8 cellular contexts compared by ENCODE assay signal in genomic region chr4:1247811-1248261, GRCh38. TPM values are rescaled to one million over a fixed set of nuclear protein-coding genes. Genes with fewer than 3 reads are reported as not detected.
A peak's percentile ranks its signal among the peaks of the same experiment; 100 is the strongest.
DNase-seq lines count a peak whose midpoint lies in the region; ATAC-seq and TF ChIP-seq lines count a peak whose summit lies in the region.

No MANE protein-coding gene starts in this region.

- peaks cover 72% of the 10 kb centered on the region for H3K79me2 ChIP-seq in GM23248 (ENCODE audit: insufficient read depth)

- no peak for TF ChIP-seq POLR2A in esophagus muscularis mucosa (IDR thresholded peaks at IDR 0.05; ENCODE audit: low read depth)

- CTCF ChIA-PET in CD8-positive, alpha-beta T cell (lab: Charles Lee): interaction anchor here (0.9 to 5.2 kb wide), 3 partner anchors 10 to 80 kb away, joined by 3 to 30 read pairs (median 7); no protein-coding TSS in a partner anchor

- peak overlapping the region; percentile 87 for H3K27ac Mint-ChIP-seq in CD8-positive, alpha-beta T cell
- H3K27ac Mint-ChIP-seq in osteocyte (ENCODE audit: unreplicated experiment): no peak overlapping the region

- DNase-seq in CD8-positive, alpha-beta T cell: peak in 1 of 7 experiments; percentile 58
- DNase-seq in GM23248 (no peak), SJCRH30 (no peak), esophagus muscularis mucosa (ENCODE audit: extremely low spot score) (no peak), osteocyte (ENCODE audit: extremely low spot score, unreplicated experiment) (peak; percentile 87), NCI-H345 treated with DMSO at 0.1 percent for 48 hours (lab: John Stamatoyannopoulos, UW; ENCODE audit: unreplicated experiment) (no peak), putamen (ENCODE audit: low spot score) (no peak), NCI-H2029 (lab: John Stamatoyannopoulos, UW) (no peak)

- peak overlapping the region; percentile 83 for H3K4me3 Mint-ChIP-seq in CD8-positive, alpha-beta T cell
- H3K4me3 Mint-ChIP-seq in osteocyte (ENCODE audit: unreplicated experiment): peak overlapping the region; percentile 77

- no peaks in the 10 kb centered on the region for H3K36me3 ChIP-seq in CD8-positive, alpha-beta T cell (ENCODE audit: insufficient read depth, low read length)
- H3K36me3 ChIP-seq in GM23248 (ENCODE audit: low read depth): no peaks in the 10 kb centered on the region
- peaks cover 4% of the 10 kb centered on the region; the same call in 1 of the 2 replicates for H3K36me3 ChIP-seq in SJCRH30
- peaks cover 0 to 6% (median 2%) of the 10 kb centered on the region in 4 donors for H3K36me3 ChIP-seq in esophagus muscularis mucosa

- peak overlapping the region; percentile 87 for H3K4me2 ChIP-seq in GM23248 (ENCODE audit: unreplicated experiment)

- intact Hi-C loops in CD8-positive, alpha-beta T cell (cut with DNase I, micrococcal nuclease): loop anchor here (1.0 to 5.0 kb wide), 11 partner anchors 41 to 1289 kb away; partner anchors contain the start of genes FAM193A (in 1 of the 2), FGFRL1 (in 1 of the 2), MAEA (in 1 of the 2) and NSD2 (in 1 of the 2)
- intact Hi-C loops in esophagus muscularis mucosa (cut with DNase I): loop anchor here (2.0 to 5.0 kb wide), 3 partner anchors 41 to 99 kb away; partner anchors contain the start of gene UVSSA

- TF ChIP-seq EP300 in esophagus muscularis mucosa (IDR thresholded peaks at IDR 0.05): no peak

- peaks cover 10% of the 10 kb centered on the region for H3K36me3 Mint-ChIP-seq in CD8-positive, alpha-beta T cell
- H3K36me3 Mint-ChIP-seq in osteocyte (ENCODE audit: unreplicated experiment): peaks cover 21% of the 10 kb centered on the region

- POLR2A ChIA-PET in CD8-positive, alpha-beta T cell (lab: Charles Lee): interaction anchor here (0.8 to 5.2 kb wide), 11 partner anchors 18 to 465 kb away, joined by 3 to 35 read pairs (median 4); partner anchors contain the start of genes MAEA and UVSSA

- no peaks in the 10 kb centered on the region for H3K9me3 Mint-ChIP-seq in CD8-positive, alpha-beta T cell
- H3K9me3 Mint-ChIP-seq in osteocyte (ENCODE audit: unreplicated experiment): peaks cover 4% of the 10 kb centered on the region

- peaks cover 67% of the 10 kb centered on the region for H3K4me1 Mint-ChIP-seq in CD8-positive, alpha-beta T cell (ENCODE audit: low read depth)
- H3K4me1 Mint-ChIP-seq in osteocyte (ENCODE audit: unreplicated experiment): peaks cover 35% of the 10 kb centered on the region

- peak overlapping the region; percentile 83 for H3K27ac ChIP-seq in CD8-positive, alpha-beta T cell (ENCODE audit: low read depth, low read length)
- H3K27ac ChIP-seq in GM23248: peak overlapping the region; percentile 80
- H3K27ac ChIP-seq in SJCRH30: peak overlapping the region; percentile 73
- peak overlapping the region; percentile 91 to 99 (median 98) for H3K27ac ChIP-seq in esophagus muscularis mucosa (replicated peaks in 1 of 4)

- no peaks in the 10 kb centered on the region for H4K20me1 ChIP-seq in GM23248 (ENCODE audit: insufficient read depth)

- TF ChIP-seq CTCF in CD8-positive, alpha-beta T cell (IDR thresholded peaks at IDR 0.05): no peak
- TF ChIP-seq CTCF in esophagus muscularis mucosa (IDR thresholded peaks at IDR 0.05) (no peak), osteocyte (IDR thresholded peaks at IDR 0.05) (no peak)

- H3F3A ChIP-seq in GM23248 (ENCODE audit: insufficient read depth): no peaks in the 10 kb centered on the region

- peak; percentile 25 for ATAC-seq in CD8-positive, alpha-beta T cell

- no peaks in the 10 kb centered on the region for H3K27me3 ChIP-seq in CD8-positive, alpha-beta T cell (ENCODE audit: insufficient read depth, low read length)
- H3K27me3 ChIP-seq in GM23248 (replicated peaks; ENCODE audit: insufficient read depth) (no peaks in the 10 kb centered on the region), SJCRH30 (no peaks in the 10 kb centered on the region), esophagus muscularis mucosa (no peaks in the 10 kb centered on the region)

- no peaks in the 10 kb centered on the region for H3K9me2 ChIP-seq in GM23248 (ENCODE audit: insufficient read depth)

- H3K4me3 ChIP-seq in CD8-positive, alpha-beta T cell (ENCODE audit: low read depth, low read length): peak overlapping the region; percentile 77
- H3K4me3 ChIP-seq in GM23248 (peak overlapping the region; percentile 90), SJCRH30 (peak overlapping the region; percentile 88), esophagus muscularis mucosa (peak overlapping the region; percentile 73 to 97 (median 82))

- H3K4me1 ChIP-seq in CD8-positive, alpha-beta T cell (ENCODE audit: insufficient read depth, low read length): peaks cover 72% of the 10 kb centered on the region
- H3K4me1 ChIP-seq in GM23248 (ENCODE audit: insufficient read depth): peaks cover 13% of the 10 kb centered on the region; the same call in 1 of the 2 replicates
- peaks cover 9% of the 10 kb centered on the region for H3K4me1 ChIP-seq in SJCRH30
- peaks cover 66 to 75% (median 67%) of the 10 kb centered on the region in 4 donors for H3K4me1 ChIP-seq in esophagus muscularis mucosa

- 1 to 3% methylated on average over 19 to 21 of the region's 45 CpGs for WGBS in GM23248 (ENCODE audit: low coverage in 1 of 2, low lambda C conversion rate in 2 of 2, missing lambda C conversion rate in 2 of 2), 2 experiments
- WGBS in esophagus muscularis mucosa: 1% methylated on average over 18 of the region's 45 CpGs

- no peaks in the 10 kb centered on the region for H3K27me3 Mint-ChIP-seq in CD8-positive, alpha-beta T cell (ENCODE audit: low read depth)
- no peaks in the 10 kb centered on the region for H3K27me3 Mint-ChIP-seq in osteocyte (ENCODE audit: unreplicated experiment)

- H3K9me3 ChIP-seq in CD8-positive, alpha-beta T cell (ENCODE audit: low read length): no peaks in the 10 kb centered on the region
- H3K9me3 ChIP-seq in GM23248 (ENCODE audit: low read depth) (no peaks in the 10 kb centered on the region), SJCRH30 (replicated peaks) (no peaks in the 10 kb centered on the region), esophagus muscularis mucosa (no peaks in the 10 kb centered on the region)

- H2AFZ ChIP-seq in GM23248: peak overlapping the region; percentile 51

- in situ Hi-C loops in GM23248 (cut with MboI): no loop called here

- peak overlapping the region; percentile 93 for H3K9ac ChIP-seq in GM23248

RNA-seq across cellular contexts. Expression of gene CTBP1, which starts 1.1 kb away (rescaled TPM):
- 100 to 1,000 TPM; 129 to 132 TPM for total RNA-seq in CD8-positive, alpha-beta T cell
- 160 and 270 TPM in 2 replicates for total RNA-seq in GM23248 (2014; rRNA removed; shearing (Covaris generic))
- polyA plus RNA-seq in GM23248 (2016; fragmentation: Nextera tagmentation; extraction: Ambion mirVana): 40.1 and 44.6 TPM in 2 replicates
- total RNA-seq in SJCRH30 (2014; rRNA removed; shearing (Covaris generic)): 141 and 143 TPM in 2 replicates
- 100 to 1,000 TPM; 110 to 245 (median 172) TPM for total RNA-seq in esophagus muscularis mucosa
- 172 and 176 TPM in 2 replicates for total RNA-seq in osteocyte

RNA-seq across cellular contexts. Expression of gene MAEA, which starts 41.9 kb away (rescaled TPM):
- 10 to 100 TPM; 74.6 to 77.6 TPM for total RNA-seq in CD8-positive, alpha-beta T cell
- 53.4 and 85.0 TPM in 2 replicates for total RNA-seq in GM23248 (2014; rRNA removed; shearing (Covaris generic))
- 57.3 and 61.6 TPM in 2 replicates for polyA plus RNA-seq in GM23248 (2016; fragmentation: Nextera tagmentation; extraction: Ambion mirVana)
- total RNA-seq in SJCRH30 (2014; rRNA removed; shearing (Covaris generic)): 54.1 and 55.3 TPM in 2 replicates
- total RNA-seq in esophagus muscularis mucosa (10 to 100 TPM; 54.5 to 63.1 (median 59.8) TPM), osteocyte (62.5 and 62.9 TPM in 2 replicates)
